8 cellular contexts compared by ENCODE assay signal in genomic region chr1:12275370-12275769, GRCh38. TPM values are rescaled to one million over a fixed set of nuclear protein-coding genes. Genes with fewer than 3 reads are reported as not detected.
A peak's percentile ranks its signal among the peaks of the same experiment; 100 is the strongest.
DNase-seq lines count a peak whose midpoint lies in the region; ATAC-seq, FAIRE-seq and TF ChIP-seq lines count a peak whose summit lies in the region.

No MANE protein-coding gene starts in this region.

- H3K27me3 Mint-ChIP-seq in activated CD4-positive, alpha-beta T cell treated with anti-CD3 and anti-CD28 coated beads, Interleukin-2, amount 10 ng/mL, durations not matched to agents 24 days and 14 days = no peaks in the 10 kb centered on the region

- ATAC-seq in HG03095 (IDR thresholded peaks at IDR 0.05; ENCODE audit: unreplicated experiment) (no peak), GM21515 (IDR thresholded peaks at IDR 0.05; ENCODE audit: unreplicated experiment) (no peak)

- H3K27me3 ChIP-seq in endothelial cell of umbilical vein (ENCODE audit: control insufficient read depth in 2 of 2, insufficient read depth in 2 of 2, low read length in 2 of 2) (no peaks in the 10 kb centered on the region), ovary (no peaks in the 10 kb centered on the region)

- H4K20me1 ChIP-seq in endothelial cell of umbilical vein (replicated peaks; ENCODE audit: control insufficient read depth, extremely low read depth, insufficient read depth, low read length) = no peaks in the 10 kb centered on the region

- no peak overlapping the region for H3K27ac Mint-ChIP-seq in activated CD4-positive, alpha-beta T cell treated with anti-CD3 and anti-CD28 coated beads, Interleukin-2, amount 10 ng/mL, durations not matched to agents 24 days and 14 days

- TF ChIP-seq POLR2A in endothelial cell of umbilical vein (IDR thresholded peaks at IDR 0.05; ENCODE audit: low read depth, low read length) (no peak), ovary (IDR thresholded peaks at IDR 0.05) (no peak)

- dilution Hi-C loops in endothelial cell of umbilical vein (cut with MboI; ENCODE audit: extremely low pct_ligation_motif_present, low sequenced_read_pairs) = no loop called here

- no peaks in the 10 kb centered on the region for H3K79me2 ChIP-seq in endothelial cell of umbilical vein (ENCODE audit: control insufficient read depth, insufficient read depth, low read length)

- TF ChIP-seq EP300 in ovary (IDR thresholded peaks at IDR 0.05) = no peak

- H3K36me3 Mint-ChIP-seq in activated CD4-positive, alpha-beta T cell treated with anti-CD3 and anti-CD28 coated beads, Interleukin-2, amount 10 ng/mL, durations not matched to agents 24 days and 14 days (ENCODE audit: low read depth) = peaks cover 59% of the 10 kb centered on the region

- H3K4me3 Mint-ChIP-seq in activated CD4-positive, alpha-beta T cell treated with anti-CD3 and anti-CD28 coated beads, Interleukin-2, amount 10 ng/mL, durations not matched to agents 24 days and 14 days = no peak overlapping the region

- FAIRE-seq in HTR-8/SVneo (lab: Jason Lieb, UNC) (no peak), endothelial cell of umbilical vein (lab: Jason Lieb, UNC) (no peak)

- no peak overlapping the region for H2AFZ ChIP-seq in endothelial cell of umbilical vein (ENCODE audit: low read depth, low read length)

- no peak overlapping the region for H3K27ac ChIP-seq in C4-2B
- no peak overlapping the region for H3K27ac ChIP-seq in endothelial cell of umbilical vein (ENCODE audit: insufficient read depth, low read depth, low read length)
- H3K27ac ChIP-seq in ovary = no peak overlapping the region

- no peak overlapping the region for H3K4me2 ChIP-seq in endothelial cell of umbilical vein (ENCODE audit: insufficient read depth, low read length)

- POLR2A ChIA-PET in endothelial cell of umbilical vein (lab: Charles Lee) = no interaction called here

- intact Hi-C loops in activated CD4-positive, alpha-beta T cell treated with anti-CD3 and anti-CD28 coated beads, Interleukin-2, amount 10 ng/mL, durations not matched to agents 24 days and 14 days (cut with micrococcal nuclease) = no loop called here
- intact Hi-C loops in endothelial cell of umbilical vein (cut with micrococcal nuclease) = loop anchor here (1.0 to 10.0 kb wide), 3 partner anchors 61 to 384 kb away; no protein-coding TSS in a partner anchor
- intact Hi-C loops in ovary (cut with DNase I) = loop anchor here in 1 of 4 donors (10.0 kb wide), 1 partner anchor 129 kb away; no protein-coding TSS in a partner anchor

- H3K9me3 ChIP-seq in endothelial cell of umbilical vein (replicated peaks; ENCODE audit: control insufficient read depth, insufficient read depth, low read length) (no peaks in the 10 kb centered on the region), ovary (no peaks in the 10 kb centered on the region)

- H3K4me3 ChIP-seq in endothelial cell of umbilical vein (replicated peaks in 1 of 3; ENCODE audit: insufficient read depth in 1 of 3, low read depth in 1 of 3, low read length in 3 of 3) (no peak overlapping the region), ovary (no peak overlapping the region)

- H3K4me1 Mint-ChIP-seq in activated CD4-positive, alpha-beta T cell treated with anti-CD3 and anti-CD28 coated beads, Interleukin-2, amount 10 ng/mL, durations not matched to agents 24 days and 14 days = peaks cover 1% of the 10 kb centered on the region

- TF ChIP-seq CTCF in C4-2B (conservative IDR thresholded peaks at IDR 0.05) (peak; percentile 79), endothelial cell of umbilical vein (IDR thresholded peaks at IDR 0.05; ENCODE audit: extremely low read depth in 1 of 2, insufficient read depth in 1 of 2, low read depth in 1 of 2, low read length in 2 of 2) (peak; percentile 69 to 73), ovary (IDR thresholded peaks at IDR 0.05) (peak in 2 of 3 donors; percentile 37 to 60)

- BruUV-seq in endothelial cell of umbilical vein (replicated peaks; lab: Mats Ljungman, UMichigan) = no TSS peak

- peaks cover 15 to 34% of the 10 kb centered on the region in 2 experiments for H3K36me3 ChIP-seq in endothelial cell of umbilical vein (ENCODE audit: control insufficient read depth in 2 of 2, extremely low read depth in 1 of 2, insufficient read depth in 2 of 2, low read length in 2 of 2)
- no peaks in the 10 kb centered on the region for H3K36me3 ChIP-seq in ovary

- no peak overlapping the region for H3K9ac ChIP-seq in endothelial cell of umbilical vein (replicated peaks; ENCODE audit: extremely low read depth, insufficient read depth, low read length)

- WGBS in ovary, 3 donors = 51 to 56% (median 54%) methylated on average over 4 of the region's 4 CpGs

- H3K9me3 Mint-ChIP-seq in activated CD4-positive, alpha-beta T cell treated with anti-CD3 and anti-CD28 coated beads, Interleukin-2, amount 10 ng/mL, durations not matched to agents 24 days and 14 days = no peaks in the 10 kb centered on the region

- H3K9me1 ChIP-seq in endothelial cell of umbilical vein (replicated peaks; ENCODE audit: control insufficient read depth, extremely low read depth, insufficient read depth, low read length) = no peaks in the 10 kb centered on the region

- DNase-seq in HTR-8/SVneo (ENCODE audit: insufficient read length, low spot score) = peak; percentile 19
- DNase-seq in activated CD4-positive, alpha-beta T cell treated with anti-CD3 and anti-CD28 coated beads, Interleukin-2, amount 10 ng/mL, durations not matched to agents 24 days and 14 days = peak; percentile 79
- peak; percentile 20 for DNase-seq in endothelial cell of umbilical vein (ENCODE audit: low read depth, low spot score)
- DNase-seq in ovary = peak; percentile 38 to 75 (median 62)
- no peak for DNase-seq in cerebellar nuclear complex (lab: John Stamatoyannopoulos, UW)

- H3K4me1 ChIP-seq in endothelial cell of umbilical vein (ENCODE audit: control insufficient read depth, extremely low read depth, insufficient read depth, low read length) = no peaks in the 10 kb centered on the region
- H3K4me1 ChIP-seq in ovary (ENCODE audit: insufficient read depth) = no peaks in the 10 kb centered on the region

- CTCF ChIA-PET in endothelial cell of umbilical vein (lab: Charles Lee) = interaction anchor here (0.7 to 8.6 kb wide), 23 partner anchors 8 to 383 kb away, joined by 3 to 165 read pairs (median 5); partner anchors contain the start of gene DHRS3

TF ChIP-seq in endothelial cell of umbilical vein, 7 proteins besides CTCF, POLR2A, EP300 and RAD21:
- TF ChIP-seq POLR2AphosphoS5 (IDR thresholded peaks at IDR 0.05; ENCODE audit: insufficient read depth, low read depth, low read length) (no peak), GATA2 (IDR thresholded peaks at IDR 0.05; ENCODE audit: insufficient read depth, insufficient read length, low read depth, low read length) (no peak), MYC (IDR thresholded peaks at IDR 0.05; ENCODE audit: low read depth, low read length) (no peak), MAX (IDR thresholded peaks at IDR 0.05; ENCODE audit: insufficient read depth, insufficient read length) (no peak), EZH2 (IDR thresholded peaks at IDR 0.05; ENCODE audit: borderline replicate concordance, low read depth, low read length, severe bottlenecking) (no peak), JUN (IDR thresholded peaks at IDR 0.05; ENCODE audit: borderline replicate concordance, insufficient read depth, insufficient read length, low read depth) (no peak), FOS (IDR thresholded peaks at IDR 0.05; ENCODE audit: borderline replicate concordance, insufficient read depth, low read length) (no peak)
TF ChIP-seq in endothelial cell of umbilical vein: peak in this region for 0.

RNA-seq across cellular contexts. Expression of gene VPS13D, which starts 45.5 kb away (rescaled TPM):
- total RNA-seq in activated CD4-positive, alpha-beta T cell treated with anti-CD3 and anti-CD28 coated beads, Interleukin-2, amount 10 ng/mL, durations not matched to agents 24 days and 14 days = 26.9 and 30.8 TPM in 2 replicates
- total RNA-seq in endothelial cell of umbilical vein (41.7 and 48.5 TPM in 2 replicates), ovary (10 to 100 TPM; 36.0 to 59.3 (median 47.8) TPM)
- polyA plus RNA-seq in endothelial cell of umbilical vein (12.7 and 13.6 TPM in 2 replicates), ovary (10 to 100 TPM; 19.8 to 36.0 TPM)
- polyA plus RNA-seq in endothelial cell of umbilical vein (2011; cell fraction: cytosol; rRNA removed) = 14.4 and 16.4 TPM in 2 replicates
- 36.9 and 42.3 TPM in 2 replicates for polyA plus RNA-seq in endothelial cell of umbilical vein (2011; cell fraction: nucleus; rRNA removed)
- polyA plus RNA-seq in endothelial cell of umbilical vein (2012) = 13.9 and 15.2 TPM in 2 replicates
- 65.0 and 93.7 TPM in 2 replicates for polyA minus RNA-seq in endothelial cell of umbilical vein
- 23.1 TPM for polyA minus RNA-seq in endothelial cell of umbilical vein (2011; cell fraction: cytosol; rRNA and poly(A)+ RNA removed)
- 110 and 161 TPM in 2 replicates for polyA minus RNA-seq in endothelial cell of umbilical vein (2011; cell fraction: nucleus; rRNA and poly(A)+ RNA removed)

Comparison
In these comparisons a context has a peak if more than half of its experiments do, and no peak if none do; other contexts are left out.
1. DNase-seq: peak in HTR-8/SVneo (single experiment), activated CD4-positive, alpha-beta T cell treated with anti-CD3 and anti-CD28 coated beads, Interleukin-2, amount 10 ng/mL, durations not matched to agents 24 days and 14 days (single experiment), endothelial cell of umbilical vein (single experiment) and ovary (5 of 5); none in cerebellar nuclear complex (0 of 2).
2. Peak in every context shown above with its lines, with median percentiles within 50 percentile points of each other: CTCF ChIP-seq.